Comparison of ENCODE assay signal across 14 cellular contexts in genomic region chr1:74674278-74675048, GRCh38. TPM values are rescaled to one million over a fixed set of nuclear protein-coding genes. Genes with fewer than 3 reads are reported as not detected.
DNase-seq lines count a peak whose midpoint lies in the region; ATAC-seq and TF ChIP-seq lines count a peak whose summit lies in the region.
"Had no signal": no experiment of that assay in that cellular context is flagged by ENCODE, and none has a peak within 500 bp of the region (broad histone marks: within the 10 kb centered on the region; RNA-seq: fewer than 3 reads in every experiment).

No MANE protein-coding gene starts in this region.

- H3K18ac ChIP-seq in mesenchymal stem cell (ENCODE audit: low read depth in 1 of 2, low read length in 2 of 2): no peak overlapping the region

- H3K4me2 ChIP-seq in mesenchymal stem cell (ENCODE audit: low read length, poor library complexity, severe bottlenecking): no peak overlapping the region

- H3K4ac ChIP-seq in mesenchymal stem cell (ENCODE audit: low read depth in 1 of 2, low read length in 2 of 2): no peak overlapping the region

- no peak overlapping the region for H3K27ac Mint-ChIP-seq in natural killer cell
- H3K27ac Mint-ChIP-seq: naive thymus-derived CD8-positive, alpha-beta T cell had no signal

- no peak overlapping the region for H4K91ac ChIP-seq in mesenchymal stem cell (ENCODE audit: low read length)

- H3K36me3 ChIP-seq in H7 (replicated peaks; ENCODE audit: control insufficient read depth, insufficient read depth, low read length) (no peaks in the 10 kb centered on the region), HUES64 (ENCODE audit: insufficient read depth, low read length) (no peaks in the 10 kb centered on the region), mesenchymal stem cell (ENCODE audit: control insufficient read depth in 1 of 2, insufficient read depth in 2 of 2, low read depth in 1 of 2, low read length in 2 of 2) (no peaks in the 10 kb centered on the region), heart right ventricle (no peaks in the 10 kb centered on the region)
- H3K36me3 ChIP-seq: brain microvascular endothelial cell, vagina had no signal

- H2AK5ac ChIP-seq in mesenchymal stem cell (ENCODE audit: low read length, severe bottlenecking): no peak overlapping the region

- peaks cover 0 to 3% of the 10 kb centered on the region in 2 donors for H3K4me1 Mint-ChIP-seq in natural killer cell

- H3K14ac ChIP-seq in mesenchymal stem cell (ENCODE audit: low read length in 2 of 2): no peak overlapping the region

- ATAC-seq in GM18502 (IDR thresholded peaks at IDR 0.05; ENCODE audit: poor library complexity, unreplicated experiment) (peak; percentile 38), natural killer cell (no peak), heart right ventricle (no peak)
- ATAC-seq: naive thymus-derived CD8-positive, alpha-beta T cell; Right ventricle myocardium inferior had no signal

- 0 out of 2 replicates have a peak, but pooled peaks cover 3% of the 10 kb centered on the region for H3K4me1 ChIP-seq in HUES64 (ENCODE audit: insufficient read depth, low read length)
- H3K4me1 ChIP-seq in mesenchymal stem cell (ENCODE audit: control insufficient read depth, insufficient read depth, low read depth, low read length): peaks cover 4% of the 10 kb centered on the region
- H3K4me1 ChIP-seq in heart right ventricle: peaks cover 0 to 9% (median 2%) of the 10 kb centered on the region in 9 donors

- no peak overlapping the region for H4K8ac ChIP-seq in mesenchymal stem cell (ENCODE audit: low read length)

- H2BK120ac ChIP-seq in mesenchymal stem cell (ENCODE audit: low read depth, low read length): no peak overlapping the region

- H3K79me1 ChIP-seq in mesenchymal stem cell (replicated peaks; ENCODE audit: low read length, poor library complexity, severe bottlenecking): no peaks in the 10 kb centered on the region

- H3K9me3 ChIP-seq in HUES64 (ENCODE audit: insufficient read depth, low read depth, low read length) (peaks cover 3% of the 10 kb centered on the region; the same call in 1 of the 2 replicates), mesenchymal stem cell (ENCODE audit: control insufficient read depth, low read length) (no peaks in the 10 kb centered on the region), heart right ventricle (peaks cover 0 to 13% (median 0%) of the 10 kb centered on the region in 11 donors)
- H3K9me3 ChIP-seq: vagina had no signal

- H3K27me3 ChIP-seq in H7 (ENCODE audit: control insufficient read depth, insufficient read depth, low read length): peaks cover 6% of the 10 kb centered on the region
- H3K27me3 ChIP-seq in HUES64 (ENCODE audit: insufficient read depth, low read length): peaks cover 35% of the 10 kb centered on the region
- peaks cover 0 to 27% of the 10 kb centered on the region in 2 experiments for H3K27me3 ChIP-seq in mesenchymal stem cell (ENCODE audit: control insufficient read depth in 1 of 2, insufficient read depth in 1 of 2, low read length in 2 of 2)
- peaks cover 5 to 52% (median 23%) of the 10 kb centered on the region in 7 donors for H3K27me3 ChIP-seq in heart right ventricle
- H3K27me3 ChIP-seq: vagina had no signal

- H3K27me3 Mint-ChIP-seq in natural killer cell (ENCODE audit: low read depth in 2 of 2): peaks cover 16 to 28% of the 10 kb centered on the region in 2 donors

- no peak overlapping the region for H3K4me3 Mint-ChIP-seq in natural killer cell
- H3K4me3 Mint-ChIP-seq: naive thymus-derived CD8-positive, alpha-beta T cell had no signal

- 44% methylated on average over 6 of the region's 6 CpGs for WGBS in HUES64
- 37% methylated on average over 6 of the region's 6 CpGs for WGBS in mesenchymal stem cell
- WGBS in heart right ventricle, 2 donors: 61 to 63% methylated on average over 6 of the region's 6 CpGs

- peaks cover 4 to 8% of the 10 kb centered on the region in 2 donors for H3K9me3 Mint-ChIP-seq in natural killer cell

- H3K36me3 Mint-ChIP-seq in natural killer cell: no peaks in the 10 kb centered on the region

- H3K23ac ChIP-seq in mesenchymal stem cell (ENCODE audit: low read length in 2 of 2): no peak overlapping the region

- H3K27ac ChIP-seq in HUES64 (ENCODE audit: low read depth, low read length) (no peak overlapping the region), mesenchymal stem cell (ENCODE audit: low read length, poor library complexity, severe bottlenecking) (no peak overlapping the region), heart right ventricle (no peak overlapping the region)
- H3K27ac ChIP-seq: brain microvascular endothelial cell, vagina had no signal

- DNase-seq in H7 (peak; percentile 31), mesenchymal stem cell (no peak), HUDEP-2 (lab: John Stamatoyannopoulos, UW; ENCODE audit: unreplicated experiment in 76 of 76) (no peak), natural killer cell (no peak), heart right ventricle (no peak), amygdala (lab: John Stamatoyannopoulos, UW) (no peak)
- DNase-seq: activated T-cell treated with anti-CD3 and anti-CD28 coated beads, Interleukin-2, amount 50 U/mL, for 1 hour; brain microvascular endothelial cell; erythroblast; naive thymus-derived CD8-positive, alpha-beta T cell had no signal

- TF ChIP-seq CTCF in natural killer cell (IDR thresholded peaks at IDR 0.05) (no peak), heart right ventricle (IDR thresholded peaks at IDR 0.05) (no peak)

- H2BK15ac ChIP-seq in mesenchymal stem cell (ENCODE audit: low read depth, poor library complexity, severe bottlenecking): no peak overlapping the region

- no peak overlapping the region for H2BK12ac ChIP-seq in mesenchymal stem cell (ENCODE audit: low read length in 2 of 2)

- no peak overlapping the region for H2AFZ ChIP-seq in mesenchymal stem cell (ENCODE audit: low read depth, low read length)

- no peak overlapping the region for H2BK5ac ChIP-seq in mesenchymal stem cell (ENCODE audit: low read depth, low read length, poor library complexity, severe bottlenecking)

- H3K9ac ChIP-seq in HUES64 (ENCODE audit: low read depth, low read length): no peak overlapping the region
- peak overlapping the region; percentile 38 for H3K9ac ChIP-seq in mesenchymal stem cell (ENCODE audit: low read length)

- intact Hi-C loops in natural killer cell (cut with micrococcal nuclease): no loop called here
- intact Hi-C loops in heart right ventricle (cut with DNase I): no loop called here

- H3K4me3 ChIP-seq in H7 (ENCODE audit: insufficient read depth, low read depth, low read length) (no peak overlapping the region), HUES64 (ENCODE audit: low read length) (peak overlapping the region; percentile 53; the same call in 1 of the 2 replicates), mesenchymal stem cell (ENCODE audit: insufficient read depth in 1 of 2, low read depth in 1 of 2, low read length in 2 of 2) (peak overlapping the region in 1 of 2 experiments; percentile 75), heart right ventricle (no peak overlapping the region)

RNA-seq across cellular contexts. Expression of gene ERICH3, which starts 0.9 kb away (rescaled TPM):
- not detected in 2 replicates for total RNA-seq in H7 (2014; rRNA removed; shearing (Covaris generic))
- not detected for polyA plus RNA-seq in HUES64 (2013, experiment 1 of 2)
- polyA plus RNA-seq in HUES64 (2013, experiment 2 of 2): not detected
- polyA plus RNA-seq in mesenchymal stem cell (2013, experiment 1 of 2): 0.01 TPM
- not detected for polyA plus RNA-seq in mesenchymal stem cell (2013, experiment 2 of 2)
- total RNA-seq in natural killer cell (1 to 10 TPM in 1 of 3 donors, under 1 TPM in 2; 0.64 to 1.0 (median 0.68) TPM), heart right ventricle (under 1 TPM in 2 of 10 donors, not detected in 8; 0.05 to 0.13 TPM)
- polyA plus RNA-seq in heart right ventricle: under 1 TPM; 0.01 to 0.07 TPM
- total RNA-seq: naive thymus-derived CD8-positive, alpha-beta T cell; Right ventricle myocardium inferior had no signal
- polyA plus RNA-seq: naive thymus-derived CD8-positive, alpha-beta T cell had no signal

RNA-seq across cellular contexts. Expression of gene CRYZ, which starts 58.4 kb away (rescaled TPM):
- total RNA-seq in H7 (2014; rRNA removed; shearing (Covaris generic)): 33.9 and 43.7 TPM in 2 replicates
- 37.1 TPM for polyA plus RNA-seq in HUES64 (2013, experiment 1 of 2)
- 40.1 TPM for polyA plus RNA-seq in HUES64 (2013, experiment 2 of 2)
- polyA plus RNA-seq in mesenchymal stem cell (2013, experiment 1 of 2): 21.5 TPM
- 25.4 TPM for polyA plus RNA-seq in mesenchymal stem cell (2013, experiment 2 of 2)
- 10 to 100 TPM; 15.2 to 24.1 (median 22.0) TPM for total RNA-seq in natural killer cell
- 10 to 100 TPM; 26.6 to 58.4 (median 45.3) TPM for total RNA-seq in heart right ventricle
- polyA plus RNA-seq in heart right ventricle: 10 to 100 TPM; 16.1 to 18.5 TPM

RNA-seq across cellular contexts. Expression of gene TYW3, which starts 58.5 kb away (rescaled TPM):
- 20.2 and 26.3 TPM in 2 replicates for total RNA-seq in H7 (2014; rRNA removed; shearing (Covaris generic))
- 17.2 TPM for polyA plus RNA-seq in HUES64 (2013, experiment 1 of 2)
- polyA plus RNA-seq in HUES64 (2013, experiment 2 of 2): 19.2 TPM
- polyA plus RNA-seq in mesenchymal stem cell (2013, experiment 1 of 2): 17.4 TPM
- 18.3 TPM for polyA plus RNA-seq in mesenchymal stem cell (2013, experiment 2 of 2)
- total RNA-seq in natural killer cell (10 to 100 TPM in 1 of 3 donors, 1 to 10 TPM in 2; 8.1 to 14.0 (median 8.3) TPM), heart right ventricle (10 to 100 TPM; 13.7 to 25.7 (median 20.3) TPM)
- polyA plus RNA-seq in heart right ventricle: 10 to 100 TPM in 1 of 2 donors, 1 to 10 TPM in 1; 9.9 to 32.2 TPM
